In the genomic region with DNA sequence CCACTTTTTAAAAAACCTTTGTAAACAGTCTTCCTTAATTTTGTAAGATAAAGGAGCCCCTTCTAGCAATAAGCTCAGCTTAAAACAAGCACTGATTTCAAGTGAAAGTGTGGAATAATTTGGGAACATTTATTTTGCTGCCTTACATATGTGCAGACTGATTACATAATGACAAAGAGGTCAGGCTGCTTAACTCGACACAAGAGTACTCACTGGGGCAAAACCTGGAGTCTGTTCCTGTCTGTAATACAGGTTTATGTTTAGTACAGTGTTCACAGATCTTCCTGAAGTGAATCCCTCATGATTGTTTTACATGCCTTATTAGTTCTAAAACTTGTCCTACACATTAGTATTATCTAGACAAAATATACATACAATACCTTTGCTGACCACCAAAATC, we compare ENCODE assay signal across 25 cellular contexts.
"Had no signal": no experiment of that assay in that cellular context is flagged by ENCODE, and none has a peak within 500 bp of the region (broad histone marks: within the 10 kb centered on the region; RNA-seq: fewer than 3 reads in every experiment).

No MANE protein-coding gene starts in this region.

- H3K4me1 ChIP-seq: lower lobe of right lung, pancreas, prostate gland, spleen, tibial nerve, vagina had no signal

- H3K9me3 ChIP-seq: lower lobe of right lung, pancreas, prostate gland, spleen, tibial nerve, vagina had no signal

- ATAC-seq: naive thymus-derived CD8-positive, alpha-beta T cell; pancreas; right cardiac atrium; sciatic nerve; stimulated activated memory B cell treated with anti-CD40 and anti-IgM and Interleukin-4, amounts not matched to agents 10 μg/mL and 1 μg/mL and 100 μg/mL, for 72 hours; stimulated activated naive CD8-positive, alpha-beta T cell treated with anti-CD3 and anti-CD28 coated beads, Interleukin-15, amount 100 ng/mL, for 72 hours had no signal

- H3K4me3 ChIP-seq: hepatocyte, lower lobe of right lung, pancreas, prostate gland, spleen, tibial nerve, vagina had no signal

- H3K27me3 ChIP-seq: hepatocyte, pancreas, spleen, tibial nerve, vagina had no signal

- H3K27ac ChIP-seq: hepatocyte, lower lobe of right lung, pancreas, prostate gland, spleen, tibial nerve, vagina had no signal

- H3K36me3 ChIP-seq: lower lobe of right lung, pancreas, prostate gland, spleen, tibial nerve, vagina had no signal

- DNase-seq: islet precursor cell; lower lobe of right lung; mammary epithelial cell; mesenchymal stem cell; naive thymus-derived CD8-positive, alpha-beta T cell; nucleus accumbens; pancreas; posterior cingulate gyrus; retina; right cardiac atrium; small intestine; spleen; stimulated activated CD4-positive, alpha-beta T cell treated with anti-CD3 and anti-CD28 coated beads, Interleukin-1b, Interleukin-23, amount 100 ng/mL, for 48 hours; stimulated activated CD4-positive, alpha-beta T cell treated with anti-CD3 and anti-CD28 coated beads, Interleukin-2, amount 100 ng/mL, for 48 hours; stimulated activated CD4-positive, alpha-beta T cell treated with anti-CD3 and anti-CD28 coated beads, Interleukin-4, amount 100 ng/mL, for 4 hours; stimulated activated CD8-positive, alpha-beta memory T cell treated with anti-CD3 and anti-CD28 coated beads, Interleukin-4, amount 100 ng/mL, for 48 hours; stimulated activated naive CD4-positive, alpha-beta T cell treated with Interleukin-2 at 50 U/mL for 16 hours; stimulated activated naive CD8-positive, alpha-beta T cell treated with anti-CD3 and anti-CD28 coated beads, Interleukin-15, amount 100 ng/mL, for 72 hours; substantia nigra had no signal
